33 cellular contexts compared by ENCODE assay signal in genomic region chr5:30469691-30470090, GRCh38.
"Had no signal": no experiment of that assay in that cellular context is flagged by ENCODE, and none has a peak within 500 bp of the region (broad histone marks: within the 10 kb centered on the region; RNA-seq: fewer than 3 reads in every experiment).

No MANE protein-coding gene starts in this region.

- H3K9me3 ChIP-seq: body of pancreas, colonic mucosa had no signal

- DNase-seq: activated effector memory CD4-positive, alpha-beta T cell treated with anti-CD3 and anti-CD28 coated beads, Interleukin-2, amount 50 U/mL, for 16 hours; activated effector memory CD4-positive, alpha-beta T cell treated with Interleukin-2 at 50 U/mL for 16 hours; activated gamma-delta T cell; activated gamma-delta T cell treated with Interleukin-2 at 50 U/mL for 16 hours; activated naive CD4-positive, alpha-beta T cell; activated naive CD4-positive, alpha-beta T cell treated with anti-CD3 and anti-CD28 coated beads for 36 hours; activated naive CD4-positive, alpha-beta T cell treated with anti-CD3 and anti-CD28 coated beads, Interleukin-2, amount 10 ng/mL, durations not matched to agents 7 days and 5 days; activated naive CD4-positive, alpha-beta T cell treated with anti-CD3 and anti-CD28 coated beads, Interleukin-2, amount 50 U/mL, for 16 hours; activated naive CD4-positive, alpha-beta T cell treated with Interleukin-2 at 50 U/mL for 16 hours; activated naive CD8-positive, alpha-beta T cell treated with anti-CD3 and anti-CD28 coated beads for 36 hours; activated naive CD8-positive, alpha-beta T cell treated with anti-CD3 and anti-CD28 coated beads, Interleukin-2, amount 10 ng/mL, durations not matched to agents 7 days and 5 days; activated naive CD8-positive, alpha-beta T cell treated with anti-CD3 and anti-CD28 coated beads, Interleukin-2, amount 50 U/mL, for 24 hours; activated T-cell treated with anti-CD3 and anti-CD28 coated beads, Interleukin-2, amount 50 U/mL, for 4 hours; activated T-cell treated with anti-CD3 and anti-CD28 coated beads, Interleukin-2, amount 50 U/mL, for 48 hours; activated T-cell treated with anti-CD3 and anti-CD28 coated beads, Interleukin-2, amount 50 U/mL, for 72 hours; amniotic stem cell; amygdala; anterior cingulate cortex; aorta; body of pancreas; brain microvascular endothelial cell; caudate nucleus; central memory CD4-positive, alpha-beta T cell; cerebellar nuclear complex; colonic mucosa had no signal

- H3K4me1 ChIP-seq: ascending aorta, body of pancreas, breast epithelium, colonic mucosa had no signal

- ATAC-seq: activated naive CD4-positive, alpha-beta T cell treated with anti-CD3 and anti-CD28 coated beads, Interleukin-2, amount 50 U/mL, for 72 hours; activated naive CD8-positive, alpha-beta T cell treated with anti-CD3 and anti-CD28 coated beads, Interleukin-2, amount 50 U/mL, for 24 hours; activated T-cell treated with anti-CD3 and anti-CD28 coated beads, Interleukin-2, amount 50 U/mL, for 4 hours; activated T-cell treated with anti-CD3 and anti-CD28 coated beads, Interleukin-2, amount 50 U/mL, for 72 hours; activated T-helper 17 cell treated with anti-CD3 and anti-CD28 coated beads, Interleukin-2, amount 50 U/mL, for 72 hours; body of pancreas had no signal

- FAIRE-seq: astrocyte, bronchial epithelial cell, colon had no signal

- H3K27ac ChIP-seq: ascending aorta, body of pancreas, brain microvascular endothelial cell, breast epithelium, cardiac muscle cell, colonic mucosa had no signal

- H3K27me3 ChIP-seq: ascending aorta, body of pancreas, brain microvascular endothelial cell, breast epithelium, cardiac muscle cell, colonic mucosa had no signal

- H3K36me3 ChIP-seq: ascending aorta, brain microvascular endothelial cell, breast epithelium, cardiac muscle cell, colonic mucosa had no signal

- H3K4me3 ChIP-seq: ascending aorta, body of pancreas, breast epithelium, cardiac muscle cell, colonic mucosa had no signal
